In the genomic region with DNA sequence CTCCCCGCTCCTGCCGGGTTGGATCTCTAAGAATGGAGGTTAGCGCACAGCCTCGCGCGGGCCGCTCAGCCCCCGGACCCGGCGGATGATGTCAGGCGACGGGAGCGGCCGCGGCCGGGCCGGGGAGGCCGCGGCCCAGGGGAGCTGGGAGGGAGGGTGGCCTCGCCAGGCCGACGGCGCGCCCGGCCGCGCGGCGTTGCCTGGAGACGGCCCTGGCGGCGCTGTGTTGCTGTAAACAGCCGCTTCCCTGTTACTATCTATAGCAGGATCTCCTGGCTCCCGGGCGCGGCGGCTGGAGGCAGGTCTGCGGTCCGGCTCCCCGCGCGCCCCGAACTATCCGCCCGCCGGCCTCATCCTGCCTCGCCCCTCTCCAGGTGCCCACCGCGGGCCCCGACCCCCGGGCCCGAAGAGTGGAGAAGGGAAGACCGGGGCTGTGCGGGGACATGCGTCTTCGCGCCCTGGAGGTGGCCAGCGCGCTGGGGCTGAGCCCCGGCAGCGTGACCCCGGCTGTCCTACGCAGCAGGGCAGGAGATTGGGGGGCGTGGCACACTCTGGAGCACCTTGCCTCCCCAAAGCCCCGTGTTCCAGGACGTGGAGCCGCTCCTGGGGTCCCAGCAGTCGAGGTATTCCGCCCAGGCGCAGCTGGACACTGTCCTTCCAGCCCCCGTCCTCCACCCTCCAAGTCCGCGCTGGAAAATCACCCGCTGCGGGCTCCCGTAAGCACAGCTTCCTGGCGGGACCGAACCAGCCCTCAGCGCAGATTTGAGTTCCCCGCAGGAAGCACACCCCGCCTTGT, we compare ENCODE assay signal across 8 cellular contexts. TPM values are rescaled to one million over a fixed set of nuclear protein-coding genes. Genes with fewer than 3 reads are reported as not detected.
DNase-seq lines count a peak whose midpoint lies in the region; ATAC-seq and TF ChIP-seq lines count a peak whose summit lies in the region.

No MANE protein-coding gene starts in this region.

- H3K4me3 ChIP-seq in Karpas-422 (ENCODE audit: low read length) (peak overlapping the region; percentile 82), RWPE2 (ENCODE audit: severe bottlenecking) (peak overlapping the region; percentile 83), neuron (ENCODE audit: low read length) (peak overlapping the region; percentile 57)

- 0 to 1% (median 1%) methylated on average over 78 to 81 of the region's 81 CpGs for WGBS in adipose tissue, 3 donors

- H3K27ac ChIP-seq in Karpas-422 (ENCODE audit: low read length) (no peak overlapping the region), RWPE2 (ENCODE audit: poor library complexity, severe bottlenecking) (peak overlapping the region; percentile 82), adipose tissue (ENCODE audit: low read depth, low read length) (peak overlapping the region; percentile 97)

- intact Hi-C loops in head of caudate nucleus (cut with DNase I): no loop called here

- peak overlapping the region; percentile 99 for H3K4me2 ChIP-seq in Karpas-422 (ENCODE audit: low read depth, low read length, poor library complexity, severe bottlenecking)

- H3K4me1 ChIP-seq in Karpas-422 (ENCODE audit: low read length): peaks cover 26% of the 10 kb centered on the region
- H3K4me1 ChIP-seq in RWPE2 (ENCODE audit: insufficient read depth, poor library complexity, severe bottlenecking): peaks cover 20% of the 10 kb centered on the region
- H3K4me1 ChIP-seq in neuron (ENCODE audit: insufficient read depth, low read length): peaks cover 50% of the 10 kb centered on the region

- H3K79me2 ChIP-seq in Karpas-422 (ENCODE audit: low read length): no peaks in the 10 kb centered on the region

- DNase-seq in ELF-1 (ENCODE audit: low read depth, low spot score) (peak; percentile 95), Karpas-422 (peak; percentile 54), RWPE2 (ENCODE audit: low spot score) (peak; percentile 90), head of caudate nucleus (peak; percentile 56 to 96 (median 86))

- H3K9ac ChIP-seq in Karpas-422 (ENCODE audit: low read length): peak overlapping the region; percentile 63

- TF ChIP-seq CTCF in RWPE2 (IDR thresholded peaks at IDR 0.05; ENCODE audit: poor library complexity, severe bottlenecking): peak; percentile 25

- no peaks in the 10 kb centered on the region for H3K27me3 ChIP-seq in Karpas-422 (ENCODE audit: low read length)
- H3K27me3 ChIP-seq in RWPE2 (ENCODE audit: insufficient read depth, poor library complexity, severe bottlenecking): no peaks in the 10 kb centered on the region
- H3K27me3 ChIP-seq in neuron (ENCODE audit: insufficient read depth, low read length): no peaks in the 10 kb centered on the region

- no peaks in the 10 kb centered on the region for H3K9me2 ChIP-seq in Karpas-422 (replicated peaks; ENCODE audit: insufficient read depth, low read length)

- H4K20me1 ChIP-seq in Karpas-422 (ENCODE audit: insufficient read depth, low read depth, low read length): peaks cover 14% of the 10 kb centered on the region

- H3K36me3 ChIP-seq in Karpas-422 (ENCODE audit: insufficient read depth, low read length) (no peaks in the 10 kb centered on the region), RWPE2 (ENCODE audit: low read depth) (peaks cover 34% of the 10 kb centered on the region), neuron (ENCODE audit: insufficient read depth, low read length) (peaks cover 7% of the 10 kb centered on the region)

- no peaks in the 10 kb centered on the region for H3K9me3 ChIP-seq in Karpas-422 (ENCODE audit: low read length)
- no peaks in the 10 kb centered on the region for H3K9me3 ChIP-seq in RWPE2 (ENCODE audit: severe bottlenecking)
- H3K9me3 ChIP-seq in neuron (ENCODE audit: low read length): no peaks in the 10 kb centered on the region

- ATAC-seq in RWPE2 (ENCODE audit: low read depth) (peak; percentile 70), GM21360 (IDR thresholded peaks at IDR 0.05; ENCODE audit: unreplicated experiment) (no peak), GM19452 (IDR thresholded peaks at IDR 0.05; ENCODE audit: unreplicated experiment) (no peak)

- H2AFZ ChIP-seq in Karpas-422 (ENCODE audit: low read length) (0 out of 2 replicates have a peak overlapping the region, but pooled peaks have one; percentile 82), neuron (ENCODE audit: low read depth, low read length) (peak overlapping the region; percentile 86)

RNA-seq across cellular contexts. Expression of a gene that starts 1.4 kb away (rescaled TPM):
- total RNA-seq in Karpas-422 (2014; rRNA removed; shearing (Covaris generic); ENCODE audit: low replicate concordance): 3.8 and 5.5 TPM in 2 replicates
- 1,000 to 10,000 TPM in 2 of 3 donors, 100 to 1,000 TPM in 1; 170 to 1,921 (median 1,284) TPM for polyA plus RNA-seq in adipose tissue
